1 cellular context compared by ENCODE assay signal in the genomic region with DNA sequence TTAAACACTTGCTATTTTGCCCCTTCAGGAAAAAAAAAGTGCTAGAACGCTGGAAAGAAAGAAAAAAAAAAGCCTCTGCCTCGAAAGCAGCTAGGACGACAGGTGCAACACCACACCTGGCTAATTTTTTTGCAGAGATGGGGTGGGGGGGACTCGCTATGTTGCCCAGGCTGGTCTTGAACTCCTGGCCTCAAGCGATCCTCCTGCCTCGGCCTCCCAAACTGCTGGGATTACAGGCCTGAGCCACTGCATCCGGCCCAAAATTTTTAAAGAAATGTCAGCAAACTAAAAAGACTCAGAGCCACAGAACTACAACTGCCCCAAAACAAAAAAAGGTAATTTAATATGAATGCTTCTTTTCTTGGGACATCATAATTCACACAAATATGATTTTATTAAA.
TF ChIP-seq lines count a peak whose summit lies in the region.

No MANE protein-coding gene starts in this region.

TF ChIP-seq in HepG2, 621 proteins besides CTCF, POLR2A, EP300 and RAD21:
- TF ChIP-seq, protein P1, sequence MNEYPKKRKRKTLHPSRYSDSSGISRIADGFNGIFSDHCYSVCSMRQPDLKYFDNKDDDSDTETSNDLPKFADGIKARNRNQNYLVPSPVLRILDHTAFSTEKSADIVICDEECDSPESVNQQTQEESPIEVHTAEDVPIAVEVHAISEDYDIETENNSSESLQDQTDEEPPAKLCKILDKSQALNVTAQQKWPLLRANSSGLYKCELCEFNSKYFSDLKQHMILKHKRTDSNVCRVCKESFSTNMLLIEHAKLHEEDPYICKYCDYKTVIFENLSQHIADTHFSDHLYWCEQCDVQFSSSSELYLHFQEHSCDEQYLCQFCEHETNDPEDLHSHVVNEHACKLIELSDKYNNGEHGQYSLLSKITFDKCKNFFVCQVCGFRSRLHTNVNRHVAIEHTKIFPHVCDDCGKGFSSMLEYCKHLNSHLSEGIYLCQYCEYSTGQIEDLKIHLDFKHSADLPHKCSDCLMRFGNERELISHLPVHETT (CRISPR knock-in tag; conservative IDR thresholded peaks at IDR 0.05) = no peak
- 0 out of 2 replicates have a peak, but pooled peaks have one; percentile 38 for TF ChIP-seq ARID2 (CRISPR knock-in tag; IDR thresholded peaks at IDR 0.05; ENCODE audit: borderline replicate concordance)
- no peak for TF ChIP-seq ZNF768 (CRISPR knock-in tag; IDR thresholded peaks at IDR 0.05)
- TF ChIP-seq, protein P2, sequence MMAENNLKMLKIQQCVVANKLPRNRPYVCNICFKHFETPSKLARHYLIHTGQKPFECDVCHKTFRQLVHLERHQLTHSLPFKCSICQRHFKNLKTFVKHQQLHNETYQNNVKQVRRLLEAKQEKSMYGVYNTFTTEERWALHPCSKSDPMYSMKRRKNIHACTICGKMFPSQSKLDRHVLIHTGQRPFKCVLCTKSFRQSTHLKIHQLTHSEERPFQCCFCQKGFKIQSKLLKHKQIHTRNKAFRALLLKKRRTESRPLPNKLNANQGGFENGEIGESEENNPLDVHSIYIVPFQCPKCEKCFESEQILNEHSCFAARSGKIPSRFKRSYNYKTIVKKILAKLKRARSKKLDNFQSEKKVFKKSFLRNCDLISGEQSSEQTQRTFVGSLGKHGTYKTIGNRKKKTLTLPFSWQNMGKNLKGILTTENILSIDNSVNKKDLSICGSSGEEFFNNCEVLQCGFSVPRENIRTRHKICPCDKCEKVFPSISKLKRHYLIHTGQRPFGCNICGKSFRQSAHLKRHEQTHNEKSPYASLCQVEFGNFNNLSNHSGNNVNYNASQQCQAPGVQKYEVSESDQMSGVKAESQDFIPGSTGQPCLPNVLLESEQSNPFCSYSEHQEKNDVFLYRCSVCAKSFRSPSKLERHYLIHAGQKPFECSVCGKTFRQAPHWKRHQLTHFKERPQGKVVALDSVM (CRISPR knock-in tag; IDR thresholded peaks at IDR 0.05) = peak; percentile 91
TF ChIP-seq in HepG2: peak in this region for 2.
